Comparison of ENCODE assay signal across 17 cellular contexts in the genomic region with DNA sequence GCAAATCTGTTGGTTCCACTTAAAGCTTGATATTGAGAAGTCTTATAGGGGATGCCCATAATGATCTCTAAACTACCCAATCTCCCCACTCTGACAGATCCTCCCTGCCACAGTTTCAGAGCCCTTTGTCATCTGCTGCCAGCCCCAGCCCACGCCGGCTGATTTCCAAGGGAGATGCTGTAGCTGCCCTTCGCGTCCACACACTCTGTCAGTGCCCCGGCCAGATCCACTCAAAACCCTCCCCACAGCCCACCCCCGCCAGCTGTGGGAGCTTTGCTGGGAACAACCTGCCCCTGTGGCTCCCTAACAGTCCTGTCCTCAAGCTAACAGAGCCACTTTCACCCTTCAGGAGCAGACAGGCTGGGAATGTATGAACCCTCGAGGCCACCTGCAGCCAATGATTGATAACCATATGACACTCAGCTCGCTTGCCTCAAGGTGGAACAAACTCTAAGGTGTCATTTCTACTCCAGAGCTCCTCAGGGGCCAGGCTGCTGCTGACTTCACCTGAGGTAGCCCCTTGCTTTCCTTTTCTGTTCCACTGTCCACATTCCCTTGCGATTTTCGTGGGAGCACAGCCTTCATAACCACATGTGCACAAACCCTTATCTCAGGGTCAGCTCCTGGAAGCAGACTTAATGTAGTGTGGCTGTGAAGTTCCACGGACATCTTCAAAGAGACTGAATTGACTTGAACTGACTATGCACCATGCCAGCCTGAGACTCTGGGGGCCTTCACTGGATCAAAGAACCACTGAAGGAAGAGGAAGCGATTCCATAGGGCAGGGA.
"Had no signal": no experiment of that assay in that cellular context is flagged by ENCODE, and none has a peak within 500 bp of the region (broad histone marks: within the 10 kb centered on the region; RNA-seq: fewer than 3 reads in every experiment).

No MANE protein-coding gene starts in this region.

- H3K9me3 ChIP-seq: adrenal gland, ascending aorta, colonic mucosa, left lung, sigmoid colon had no signal

- ATAC-seq: activated CD8-positive, alpha-beta T cell treated with anti-CD3 and anti-CD28 coated beads, Interleukin-2, amount 10 ng/mL, durations not matched to agents 7 days and 5 days; left lung; naive thymus-derived CD8-positive, alpha-beta T cell had no signal

- H3K36me3 Mint-ChIP-seq: activated naive CD8-positive, alpha-beta T cell; naive thymus-derived CD8-positive, alpha-beta T cell; neural progenitor cell had no signal

- H3K27ac ChIP-seq: colonic mucosa, left lung, neural progenitor cell had no signal

- H2AFZ ChIP-seq: neural progenitor cell had no signal

- DNase-seq: activated CD4-positive, alpha-beta T cell treated with anti-CD3 and anti-CD28 coated beads for 1 hour; activated CD4-positive, alpha-beta T cell treated with anti-CD3 and anti-CD28 coated beads, Interleukin-2, amount 50 U/mL, for 1 hour; activated CD8-positive, alpha-beta T cell treated with anti-CD3 and anti-CD28 coated beads, Interleukin-2, amount 10 ng/mL, durations not matched to agents 7 days and 5 days; adrenal gland; colonic mucosa; left lung; naive thymus-derived CD8-positive, alpha-beta T cell; retina; sigmoid colon; stimulated activated CD4-positive, alpha-beta T cell treated with anti-CD3 and anti-CD28 coated beads, Interleukin-4, amount 100 ng/mL, for 1 hour; stimulated activated naive CD4-positive, alpha-beta T cell; T-helper 9 cell had no signal

- H3K27me3 ChIP-seq: adrenal gland, ascending aorta, colonic mucosa, left lung, neural progenitor cell, sigmoid colon had no signal

- H3K4me2 ChIP-seq: neural progenitor cell had no signal

- H3K4me3 Mint-ChIP-seq: activated CD8-positive, alpha-beta T cell treated with anti-CD3 and anti-CD28 coated beads, Interleukin-2, amount 10 ng/mL, durations not matched to agents 7 days and 5 days; activated naive CD8-positive, alpha-beta T cell; naive thymus-derived CD8-positive, alpha-beta T cell; neural progenitor cell had no signal

- H3K27ac Mint-ChIP-seq: activated CD8-positive, alpha-beta T cell treated with anti-CD3 and anti-CD28 coated beads, Interleukin-2, amount 10 ng/mL, durations not matched to agents 7 days and 5 days; activated naive CD8-positive, alpha-beta T cell; naive thymus-derived CD8-positive, alpha-beta T cell; neural progenitor cell; progenitor cell of endocrine pancreas had no signal

- H3K9me3 Mint-ChIP-seq: naive thymus-derived CD8-positive, alpha-beta T cell; neural progenitor cell had no signal

- H3K4me3 ChIP-seq: adrenal gland, ascending aorta, colonic mucosa, left lung, lung, neural progenitor cell, sigmoid colon had no signal

- H3K36me3 ChIP-seq: adrenal gland, ascending aorta, colonic mucosa, left lung, neural progenitor cell, sigmoid colon had no signal

- H3K9ac ChIP-seq: neural progenitor cell had no signal

- H3K4me1 ChIP-seq: colonic mucosa had no signal
